20 cellular contexts compared by ENCODE assay signal in the genomic region with DNA sequence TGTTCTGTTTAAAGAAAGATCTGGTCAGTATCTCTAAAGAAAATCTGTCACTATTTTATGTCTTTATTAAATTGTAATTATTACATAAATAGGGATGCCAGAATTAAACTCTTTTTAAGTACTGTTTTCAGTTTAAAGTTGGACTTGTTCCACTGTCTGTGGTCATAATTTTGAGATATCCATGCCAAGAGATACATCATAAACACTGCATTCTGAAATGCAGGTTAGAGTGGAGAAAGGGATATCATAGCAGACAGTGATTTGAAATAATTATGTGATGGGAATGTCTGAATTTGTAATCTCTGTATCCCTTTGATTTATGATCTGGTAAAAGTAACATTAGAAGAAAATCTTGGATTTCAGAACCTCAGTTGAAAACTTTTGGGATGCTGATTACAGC.
"Had no signal": no experiment of that assay in that cellular context is flagged by ENCODE, and none has a peak within 500 bp of the region (broad histone marks: within the 10 kb centered on the region; RNA-seq: fewer than 3 reads in every experiment).

No MANE protein-coding gene starts in this region.

- H3K4me3 ChIP-seq: coronary artery, heart left ventricle, ovary, right atrium auricular region, sigmoid colon, suprapubic skin, thyroid gland had no signal

- FAIRE-seq: islet of Langerhans, small intestine had no signal

- ATAC-seq: heart left ventricle; naive thymus-derived CD8-positive, alpha-beta T cell had no signal

- H3K36me3 Mint-ChIP-seq: type B pancreatic cell had no signal

- H3K4me3 Mint-ChIP-seq: endodermal cell; naive thymus-derived CD8-positive, alpha-beta T cell; type B pancreatic cell had no signal

- H3K27ac ChIP-seq: coronary artery, heart left ventricle, neutrophil, ovary, right atrium auricular region, suprapubic skin, thyroid gland had no signal

- H3K27ac Mint-ChIP-seq: endodermal cell; naive thymus-derived CD8-positive, alpha-beta T cell; type B pancreatic cell had no signal

- DNase-seq: effector CD4-positive, alpha-beta T cell; endodermal cell; foreskin melanocyte; heart left ventricle; hypothalamus; kidney glomerular epithelial cell; mesendoderm; naive thymus-derived CD8-positive, alpha-beta T cell; ovary; sigmoid colon; small intestine; stimulated activated CD4-positive, alpha-beta T cell treated with anti-CD3 and anti-CD28 coated beads, Interleukin-12 subunit alpha, Interleukin-12 subunit beta, amount 100 ng/mL, for 4 hours; stimulated activated naive CD4-positive, alpha-beta T cell; thyroid gland had no signal

- H3K27me3 Mint-ChIP-seq: type B pancreatic cell had no signal
